ENCODE assay signal across 1 cellular context in the genomic region with DNA sequence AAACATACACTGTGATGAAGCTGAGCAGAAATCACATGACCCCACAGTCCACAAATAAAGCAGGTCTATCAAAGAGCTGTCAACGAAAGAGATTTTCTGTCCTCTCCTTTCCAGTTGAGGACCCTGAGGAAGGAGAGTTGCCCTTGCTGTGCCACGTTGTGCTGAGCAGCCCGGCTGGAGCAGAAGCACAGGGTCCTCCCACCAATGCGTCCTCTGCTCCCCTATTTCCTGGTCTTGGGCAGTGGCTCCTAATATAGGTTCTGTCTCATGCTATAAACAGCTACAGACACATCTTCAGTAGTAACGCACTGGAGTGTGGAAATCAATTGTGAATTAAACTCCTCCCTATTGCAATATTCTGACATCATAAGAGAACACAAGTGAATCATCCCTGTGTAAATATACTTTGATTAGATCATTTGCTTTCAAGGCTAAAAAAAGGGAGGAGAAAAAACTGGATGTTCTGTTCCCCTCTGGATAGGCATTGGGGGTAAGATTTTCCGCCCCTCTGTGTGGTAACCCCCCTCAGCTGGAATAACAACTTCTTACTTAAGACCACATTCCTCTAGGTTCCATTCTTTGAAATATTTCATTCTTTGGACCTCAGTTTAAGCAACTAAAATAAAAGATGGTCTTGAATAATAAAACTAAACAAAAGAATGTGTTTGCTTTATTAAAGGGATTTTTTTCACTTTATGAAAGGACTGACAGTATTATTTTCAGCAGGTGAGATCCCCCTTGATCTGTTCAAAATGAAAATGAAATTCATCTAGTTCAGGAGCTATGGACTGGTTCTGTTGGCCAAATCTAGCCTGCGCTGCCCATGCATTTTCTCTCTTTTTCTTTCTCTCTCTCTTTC.
TF ChIP-seq lines count a peak whose summit lies in the region.

No MANE protein-coding gene starts in this region.

TF ChIP-seq in HepG2, 621 proteins besides CTCF, POLR2A, EP300 and RAD21 (continued from another document and continues in another):
- TF ChIP-seq ZBTB43 (CRISPR knock-in tag; conservative IDR thresholded peaks at IDR 0.05): no peak
- no peak for TF ChIP-seq ZNF891 (CRISPR knock-in tag; IDR thresholded peaks at IDR 0.05)
- no peak for TF ChIP-seq ELK4 (CRISPR knock-in tag; IDR thresholded peaks at IDR 0.05; ENCODE audit: borderline replicate concordance)
- TF ChIP-seq, protein P1, sequence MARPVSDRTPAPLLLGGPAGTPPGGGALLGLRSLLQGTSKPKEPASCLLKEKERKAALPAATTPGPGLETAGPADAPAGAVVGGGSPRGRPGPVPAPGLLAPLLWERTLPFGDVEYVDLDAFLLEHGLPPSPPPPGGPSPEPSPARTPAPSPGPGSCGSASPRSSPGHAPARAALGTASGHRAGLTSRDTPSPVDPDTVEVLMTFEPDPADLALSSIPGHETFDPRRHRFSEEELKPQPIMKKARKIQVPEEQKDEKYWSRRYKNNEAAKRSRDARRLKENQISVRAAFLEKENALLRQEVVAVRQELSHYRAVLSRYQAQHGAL (CRISPR knock-in tag; IDR thresholded peaks at IDR 0.05; ENCODE audit: not compliant biosample characterization): no peak
- no peak for TF ChIP-seq KLF13 (CRISPR knock-in tag; IDR thresholded peaks at IDR 0.05)
- TF ChIP-seq, protein P2, sequence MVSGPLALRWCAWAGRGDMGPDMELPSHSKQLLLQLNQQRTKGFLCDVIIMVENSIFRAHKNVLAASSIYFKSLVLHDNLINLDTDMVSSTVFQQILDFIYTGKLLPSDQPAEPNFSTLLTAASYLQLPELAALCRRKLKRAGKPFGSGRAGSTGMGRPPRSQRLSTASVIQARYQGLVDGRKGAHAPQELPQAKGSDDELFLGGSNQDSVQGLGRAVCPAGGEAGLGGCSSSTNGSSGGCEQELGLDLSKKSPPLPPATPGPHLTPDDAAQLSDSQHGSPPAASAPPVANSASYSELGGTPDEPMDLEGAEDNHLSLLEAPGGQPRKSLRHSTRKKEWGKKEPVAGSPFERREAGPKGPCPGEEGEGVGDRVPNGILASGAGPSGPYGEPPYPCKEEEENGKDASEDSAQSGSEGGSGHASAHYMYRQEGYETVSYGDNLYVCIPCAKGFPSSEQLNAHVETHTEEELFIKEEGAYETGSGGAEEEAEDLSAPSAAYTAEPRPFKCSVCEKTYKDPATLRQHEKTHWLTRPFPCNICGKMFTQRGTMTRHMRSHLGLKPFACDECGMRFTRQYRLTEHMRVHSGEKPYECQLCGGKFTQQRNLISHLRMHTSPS (CRISPR knock-in tag; IDR thresholded peaks at IDR 0.05; ENCODE audit: low read depth): no peak
- no peak for TF ChIP-seq RBFOX2 (IDR thresholded peaks at IDR 0.05; ENCODE audit: low read depth, low read length)
- TF ChIP-seq ZNF383 (CRISPR knock-in tag; IDR thresholded peaks at IDR 0.05; ENCODE audit: borderline replicate concordance): no peak
- TF ChIP-seq AKNA (CRISPR knock-in tag; IDR thresholded peaks at IDR 0.05; ENCODE audit: borderline replicate concordance): no peak
- no peak for TF ChIP-seq ZFP37 (CRISPR knock-in tag; IDR thresholded peaks at IDR 0.05; ENCODE audit: borderline replicate concordance)
- TF ChIP-seq THAP8 (CRISPR knock-in tag; IDR thresholded peaks at IDR 0.05; ENCODE audit: borderline replicate concordance): no peak
- no peak for TF ChIP-seq SUZ12 (IDR thresholded peaks at IDR 0.05; ENCODE audit: low read depth, low read length)
- no peak for TF ChIP-seq ZNF775 (CRISPR knock-in tag; IDR thresholded peaks at IDR 0.05; ENCODE audit: borderline replicate concordance)
- TF ChIP-seq, protein P3, sequence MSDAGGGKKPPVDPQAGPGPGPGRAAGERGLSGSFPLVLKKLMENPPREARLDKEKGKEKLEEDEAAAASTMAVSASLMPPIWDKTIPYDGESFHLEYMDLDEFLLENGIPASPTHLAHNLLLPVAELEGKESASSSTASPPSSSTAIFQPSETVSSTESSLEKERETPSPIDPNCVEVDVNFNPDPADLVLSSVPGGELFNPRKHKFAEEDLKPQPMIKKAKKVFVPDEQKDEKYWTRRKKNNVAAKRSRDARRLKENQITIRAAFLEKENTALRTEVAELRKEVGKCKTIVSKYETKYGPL (CRISPR knock-in tag; IDR thresholded peaks at IDR 0.05): no peak
- no peak for TF ChIP-seq ZNF335 (CRISPR knock-in tag; IDR thresholded peaks at IDR 0.05)
- TF ChIP-seq ZNF75D (CRISPR knock-in tag; IDR thresholded peaks at IDR 0.05; ENCODE audit: borderline replicate concordance): no peak
- peak; percentile 50; the same call in 1 of the 2 replicates for TF ChIP-seq MED1 (CRISPR knock-in tag; IDR thresholded peaks at IDR 0.05)
- TF ChIP-seq U2AF1 (optimal IDR thresholded peaks at IDR 0.05; ENCODE audit: low read depth, low read length): no peak
- no peak for TF ChIP-seq BORCS8-MEF2B (CRISPR knock-in tag; IDR thresholded peaks at IDR 0.05)
- TF ChIP-seq ZNF367 (CRISPR knock-in tag; IDR thresholded peaks at IDR 0.05; ENCODE audit: borderline replicate concordance): no peak
- no peak for TF ChIP-seq HNF4G (IDR thresholded peaks at IDR 0.05; ENCODE audit: borderline replicate concordance, low read depth, low read length)
- no peak for TF ChIP-seq HNF4G (CRISPR knock-in tag; IDR thresholded peaks at IDR 0.05; ENCODE audit: borderline replicate concordance, low read depth)
- TF ChIP-seq MIER3 (CRISPR knock-in tag; IDR thresholded peaks at IDR 0.05; ENCODE audit: borderline replicate concordance): 0 out of 2 replicates have a peak, but pooled peaks have one; percentile 60
- TF ChIP-seq JDP2 (CRISPR knock-in tag; IDR thresholded peaks at IDR 0.05; ENCODE audit: borderline replicate concordance): no peak
- TF ChIP-seq, protein P4, sequence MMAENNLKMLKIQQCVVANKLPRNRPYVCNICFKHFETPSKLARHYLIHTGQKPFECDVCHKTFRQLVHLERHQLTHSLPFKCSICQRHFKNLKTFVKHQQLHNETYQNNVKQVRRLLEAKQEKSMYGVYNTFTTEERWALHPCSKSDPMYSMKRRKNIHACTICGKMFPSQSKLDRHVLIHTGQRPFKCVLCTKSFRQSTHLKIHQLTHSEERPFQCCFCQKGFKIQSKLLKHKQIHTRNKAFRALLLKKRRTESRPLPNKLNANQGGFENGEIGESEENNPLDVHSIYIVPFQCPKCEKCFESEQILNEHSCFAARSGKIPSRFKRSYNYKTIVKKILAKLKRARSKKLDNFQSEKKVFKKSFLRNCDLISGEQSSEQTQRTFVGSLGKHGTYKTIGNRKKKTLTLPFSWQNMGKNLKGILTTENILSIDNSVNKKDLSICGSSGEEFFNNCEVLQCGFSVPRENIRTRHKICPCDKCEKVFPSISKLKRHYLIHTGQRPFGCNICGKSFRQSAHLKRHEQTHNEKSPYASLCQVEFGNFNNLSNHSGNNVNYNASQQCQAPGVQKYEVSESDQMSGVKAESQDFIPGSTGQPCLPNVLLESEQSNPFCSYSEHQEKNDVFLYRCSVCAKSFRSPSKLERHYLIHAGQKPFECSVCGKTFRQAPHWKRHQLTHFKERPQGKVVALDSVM (CRISPR knock-in tag; IDR thresholded peaks at IDR 0.05): no peak
- TF ChIP-seq TAF1 (CRISPR knock-in tag; IDR thresholded peaks at IDR 0.05): no peak
- TF ChIP-seq ZNF766 (CRISPR knock-in tag; IDR thresholded peaks at IDR 0.05; ENCODE audit: borderline replicate concordance): no peak
- TF ChIP-seq, protein P5, sequence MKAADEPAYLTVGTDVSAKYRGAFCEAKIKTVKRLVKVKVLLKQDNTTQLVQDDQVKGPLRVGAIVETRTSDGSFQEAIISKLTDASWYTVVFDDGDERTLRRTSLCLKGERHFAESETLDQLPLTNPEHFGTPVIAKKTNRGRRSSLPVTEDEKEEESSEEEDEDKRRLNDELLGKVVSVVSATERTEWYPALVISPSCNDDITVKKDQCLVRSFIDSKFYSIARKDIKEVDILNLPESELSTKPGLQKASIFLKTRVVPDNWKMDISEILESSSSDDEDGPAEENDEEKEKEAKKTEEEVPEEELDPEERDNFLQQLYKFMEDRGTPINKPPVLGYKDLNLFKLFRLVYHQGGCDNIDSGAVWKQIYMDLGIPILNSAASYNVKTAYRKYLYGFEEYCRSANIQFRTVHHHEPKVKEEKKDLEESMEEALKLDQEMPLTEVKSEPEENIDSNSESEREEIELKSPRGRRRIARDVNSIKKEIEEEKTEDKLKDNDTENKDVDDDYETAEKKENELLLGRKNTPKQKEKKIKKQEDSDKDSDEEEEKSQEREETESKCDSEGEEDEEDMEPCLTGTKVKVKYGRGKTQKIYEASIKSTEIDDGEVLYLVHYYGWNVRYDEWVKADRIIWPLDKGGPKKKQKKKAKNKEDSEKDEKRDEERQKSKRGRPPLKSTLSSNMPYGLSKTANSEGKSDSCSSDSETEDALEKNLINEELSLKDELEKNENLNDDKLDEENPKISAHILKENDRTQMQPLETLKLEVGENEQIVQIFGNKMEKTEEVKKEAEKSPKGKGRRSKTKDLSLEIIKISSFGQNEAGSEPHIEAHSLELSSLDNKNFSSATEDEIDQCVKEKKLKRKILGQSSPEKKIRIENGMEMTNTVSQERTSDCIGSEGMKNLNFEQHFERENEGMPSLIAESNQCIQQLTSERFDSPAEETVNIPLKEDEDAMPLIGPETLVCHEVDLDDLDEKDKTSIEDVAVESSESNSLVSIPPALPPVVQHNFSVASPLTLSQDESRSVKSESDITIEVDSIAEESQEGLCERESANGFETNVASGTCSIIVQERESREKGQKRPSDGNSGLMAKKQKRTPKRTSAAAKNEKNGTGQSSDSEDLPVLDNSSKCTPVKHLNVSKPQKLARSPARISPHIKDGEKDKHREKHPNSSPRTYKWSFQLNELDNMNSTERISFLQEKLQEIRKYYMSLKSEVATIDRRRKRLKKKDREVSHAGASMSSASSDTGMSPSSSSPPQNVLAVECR (CRISPR knock-in tag; IDR thresholded peaks at IDR 0.05; ENCODE audit: borderline replicate concordance): no peak; the same call in 1 of the 2 replicates
- peak; percentile 58; the same call in 1 of the 2 replicates for TF ChIP-seq ATF1 (CRISPR knock-in tag; IDR thresholded peaks at IDR 0.05)
- TF ChIP-seq ZGPAT (CRISPR knock-in tag; IDR thresholded peaks at IDR 0.05): peak; percentile 57
- TF ChIP-seq RARG (CRISPR knock-in tag; IDR thresholded peaks at IDR 0.05; ENCODE audit: low read depth): no peak
- no peak for TF ChIP-seq ZKSCAN5 (CRISPR knock-in tag; IDR thresholded peaks at IDR 0.05)
- no peak for TF ChIP-seq RELA (CRISPR knock-in tag; IDR thresholded peaks at IDR 0.05)
- 0 out of 2 replicates have a peak, but pooled peaks have one; percentile 9 for TF ChIP-seq CCDC6 (CRISPR knock-in tag; IDR thresholded peaks at IDR 0.05)
- no peak for TF ChIP-seq MTF2 (CRISPR knock-in tag; IDR thresholded peaks at IDR 0.05; ENCODE audit: borderline replicate concordance)
